ENCODE assay signal across 24 cellular contexts in the genomic region with DNA sequence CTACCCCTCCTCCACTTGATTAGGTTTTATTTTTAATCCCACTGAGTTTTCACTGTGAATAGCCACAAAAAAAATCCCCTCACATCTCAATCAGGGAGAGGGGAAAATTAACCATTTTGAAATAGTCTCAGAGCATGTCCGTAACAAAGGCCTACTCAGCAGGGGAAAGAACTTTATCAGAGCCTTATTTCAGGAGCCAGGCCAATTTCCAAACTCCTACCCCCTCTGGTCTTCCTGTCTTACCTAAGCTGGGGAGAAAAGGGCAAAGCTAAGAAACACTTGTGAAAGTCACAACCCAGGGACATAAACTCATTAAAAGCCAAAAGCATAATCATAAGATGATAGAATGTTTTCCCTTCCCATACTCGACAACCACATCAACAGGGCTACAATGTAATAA.
"Had no signal": no experiment of that assay in that cellular context is flagged by ENCODE, and none has a peak within 500 bp of the region (broad histone marks: within the 10 kb centered on the region; RNA-seq: fewer than 3 reads in every experiment).

No MANE protein-coding gene starts in this region.

- ATAC-seq: activated CD8-positive, alpha-beta memory T cell treated with anti-CD3 and anti-CD28 coated beads, Interleukin-2, amount 10 ng/mL, durations not matched to agents 7 days and 5 days; activated CD8-positive, alpha-beta T cell treated with anti-CD3 and anti-CD28 coated beads for 36 hours; activated naive CD8-positive, alpha-beta T cell treated with anti-CD3 and anti-CD28 coated beads, Interleukin-2, amount 50 U/mL, for 24 hours; left colon; sciatic nerve; stimulated activated memory B cell treated with anti-CD40 and anti-IgM and Interleukin-4, amounts not matched to agents 10 μg/mL and 1 μg/mL and 100 μg/mL, for 72 hours had no signal

- H3K4me3 ChIP-seq: stomach, upper lobe of left lung had no signal

- H3K27me3 ChIP-seq: upper lobe of left lung had no signal

- H3K9ac ChIP-seq: parathyroid adenoma had no signal

- H3K4me1 ChIP-seq: parathyroid adenoma, stomach, upper lobe of left lung had no signal

- DNase-seq: activated CD4-positive, alpha-beta T cell treated with anti-CD3 and anti-CD28 coated beads, Interleukin-2, amount 10 ng/mL, durations not matched to agents 7 days and 5 days; activated CD4-positive, CD25-positive, alpha-beta regulatory T cell treated with anti-CD3 and anti-CD28 coated beads, Interleukin-2, amount 50 U/mL, for 72 hours; activated CD8-positive, alpha-beta memory T cell treated with anti-CD3 and anti-CD28 coated beads, Interleukin-2, amount 10 ng/mL, durations not matched to agents 7 days and 5 days; activated CD8-positive, alpha-beta T cell treated with anti-CD3 and anti-CD28 coated beads for 36 hours; activated gamma-delta T cell; activated naive CD4-positive, alpha-beta T cell treated with anti-CD3 and anti-CD28 coated beads, Interleukin-2, amount 50 U/mL, for 16 hours; activated naive CD8-positive, alpha-beta T cell treated with anti-CD3 and anti-CD28 coated beads, Interleukin-2, amount 50 U/mL, for 24 hours; cortex of kidney; foreskin fibroblast; glutamatergic neuron; hypothalamus; left colon; nucleus accumbens; small intestine; stimulated activated CD4-positive, alpha-beta T cell treated with anti-CD3 and anti-CD28 coated beads, Interleukin-2, amount 100 ng/mL, for 24 hours; stomach; upper lobe of left lung had no signal

- H3K27me3 Mint-ChIP-seq: memory B cell; stimulated activated memory B cell treated with anti-CD40 and anti-IgM and Interleukin-4, amounts not matched to agents 10 μg/mL and 1 μg/mL and 100 μg/mL, for 72 hours had no signal

- H3K27ac Mint-ChIP-seq: activated CD4-positive, alpha-beta T cell treated with anti-CD3 and anti-CD28 coated beads, Interleukin-2, amount 10 ng/mL, durations not matched to agents 7 days and 5 days; activated CD8-positive, alpha-beta memory T cell treated with anti-CD3 and anti-CD28 coated beads, Interleukin-2, amount 10 ng/mL, durations not matched to agents 7 days and 5 days; activated CD8-positive, alpha-beta T cell treated with anti-CD3 and anti-CD28 coated beads for 36 hours; activated naive CD8-positive, alpha-beta T cell treated with anti-CD3 and anti-CD28 coated beads, Interleukin-2, amount 50 U/mL, for 24 hours; activated T-helper 1 cell treated with anti-CD3 and anti-CD28 coated beads, Interleukin-12 subunit alpha, Interleukin-12 subunit beta, Interleukin-2, Interleukin-4 antibody, amounts not matched to agents 30 ng/mL and 10 ng/mL and 1 ng/mL, durations not matched to agents 14 hours and 24 hours and 36 hours; memory B cell; nephron; stimulated activated memory B cell treated with anti-CD40 and anti-IgM and Interleukin-4, amounts not matched to agents 10 μg/mL and 1 μg/mL and 100 μg/mL, for 72 hours had no signal

- H3K36me3 ChIP-seq: stomach, upper lobe of left lung had no signal

- H3K4me3 Mint-ChIP-seq: activated CD4-positive, alpha-beta T cell treated with anti-CD3 and anti-CD28 coated beads, Interleukin-2, amount 10 ng/mL, durations not matched to agents 7 days and 5 days; activated CD8-positive, alpha-beta memory T cell treated with anti-CD3 and anti-CD28 coated beads, Interleukin-2, amount 10 ng/mL, durations not matched to agents 7 days and 5 days; activated CD8-positive, alpha-beta T cell treated with anti-CD3 and anti-CD28 coated beads for 36 hours; activated naive CD8-positive, alpha-beta T cell treated with anti-CD3 and anti-CD28 coated beads, Interleukin-2, amount 50 U/mL, for 24 hours; activated T-helper 1 cell treated with anti-CD3 and anti-CD28 coated beads, Interleukin-12 subunit alpha, Interleukin-12 subunit beta, Interleukin-2, Interleukin-4 antibody, amounts not matched to agents 30 ng/mL and 10 ng/mL and 1 ng/mL, durations not matched to agents 14 hours and 24 hours and 36 hours; memory B cell; nephron; stimulated activated memory B cell treated with anti-CD40 and anti-IgM and Interleukin-4, amounts not matched to agents 10 μg/mL and 1 μg/mL and 100 μg/mL, for 72 hours had no signal

- H3K27ac ChIP-seq: parathyroid adenoma, stomach, upper lobe of left lung, VCaP had no signal

- H3K4me1 Mint-ChIP-seq: activated CD4-positive, alpha-beta T cell treated with anti-CD3 and anti-CD28 coated beads, Interleukin-2, amount 10 ng/mL, durations not matched to agents 7 days and 5 days; activated CD8-positive, alpha-beta memory T cell treated with anti-CD3 and anti-CD28 coated beads, Interleukin-2, amount 10 ng/mL, durations not matched to agents 7 days and 5 days; activated naive CD8-positive, alpha-beta T cell treated with anti-CD3 and anti-CD28 coated beads, Interleukin-2, amount 50 U/mL, for 24 hours; memory B cell; nephron; stimulated activated memory B cell treated with anti-CD40 and anti-IgM and Interleukin-4, amounts not matched to agents 10 μg/mL and 1 μg/mL and 100 μg/mL, for 72 hours had no signal

- H3K36me3 Mint-ChIP-seq: activated CD8-positive, alpha-beta memory T cell treated with anti-CD3 and anti-CD28 coated beads, Interleukin-2, amount 10 ng/mL, durations not matched to agents 7 days and 5 days; stimulated activated memory B cell treated with anti-CD40 and anti-IgM and Interleukin-4, amounts not matched to agents 10 μg/mL and 1 μg/mL and 100 μg/mL, for 72 hours had no signal

- H3K79me2 ChIP-seq: parathyroid adenoma had no signal
